ENCODE assay signal across 19 cellular contexts in the genomic region with DNA sequence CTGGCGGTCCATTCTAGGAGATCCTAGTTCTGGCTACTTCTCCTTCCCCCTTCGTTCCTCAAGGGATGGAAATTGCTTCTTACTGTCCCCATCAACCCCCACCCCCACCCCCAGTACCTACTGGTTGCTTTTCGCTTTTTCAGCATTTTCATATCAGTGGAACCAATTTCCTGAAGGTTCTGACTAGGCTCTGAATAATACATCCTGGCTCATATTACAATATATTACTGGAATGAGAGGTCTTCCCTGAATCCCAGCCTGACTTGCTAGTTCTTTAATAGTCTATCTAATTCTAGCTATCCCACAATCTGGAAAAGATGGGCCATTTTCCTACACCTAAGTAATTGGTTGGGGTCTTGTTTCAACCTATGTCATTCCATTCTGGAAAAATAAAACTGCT.
"Had no signal": no experiment of that assay in that cellular context is flagged by ENCODE, and none has a peak within 500 bp of the region (broad histone marks: within the 10 kb centered on the region; RNA-seq: fewer than 3 reads in every experiment).

No MANE protein-coding gene starts in this region.

- H3K9me3 ChIP-seq: colonic mucosa, esophagus muscularis mucosa, gastroesophageal sphincter, heart left ventricle, left lung, lower lobe of right lung had no signal

- ATAC-seq: effector memory CD8-positive, alpha-beta T cell; foreskin keratinocyte; gastroesophageal sphincter; heart left ventricle; left cardiac atrium; left lung; left ventricle myocardium superior; lower lobe of right lung; naive thymus-derived CD4-positive, alpha-beta T cell had no signal

- H3K4me1 ChIP-seq: colonic mucosa, esophagus muscularis mucosa, foreskin keratinocyte, gastroesophageal sphincter, left lung, lower lobe of right lung had no signal

- DNase-seq: colonic mucosa; cortex of kidney; effector CD8-positive, alpha-beta T cell; effector memory CD8-positive, alpha-beta T cell; endodermal cell; foreskin keratinocyte; heart left ventricle; hypothalamus; immature natural killer cell; left cardiac atrium; left lung; left ventricle myocardium superior; lower lobe of right lung; mesenchymal stem cell; midbrain; naive thymus-derived CD4-positive, alpha-beta T cell had no signal

- H2AFZ ChIP-seq: hepatocyte had no signal

- H3K27ac ChIP-seq: colonic mucosa, esophagus muscularis mucosa, foreskin keratinocyte, gastroesophageal sphincter, heart left ventricle, hepatocyte, left lung, lower lobe of right lung had no signal

- H3K4me2 ChIP-seq: hepatocyte had no signal

- H3K27me3 ChIP-seq: colonic mucosa, esophagus muscularis mucosa, gastroesophageal sphincter, heart left ventricle, hepatocyte, left lung had no signal

- H3K4me3 ChIP-seq: colonic mucosa, esophagus muscularis mucosa, gastroesophageal sphincter, heart left ventricle, hepatocyte, left lung, lower lobe of right lung had no signal

- H3K36me3 ChIP-seq: colonic mucosa, esophagus muscularis mucosa, gastroesophageal sphincter, heart left ventricle, left lung, lower lobe of right lung had no signal

- H3K79me2 ChIP-seq: hepatocyte had no signal
